8 cellular contexts compared by ENCODE assay signal in genomic region chr14:89955418-89956293, GRCh38. TPM values are rescaled to one million over a fixed set of nuclear protein-coding genes. Genes with fewer than 3 reads are reported as not detected.
A peak's percentile ranks its signal among the peaks of the same experiment; 100 is the strongest.
DNase-seq lines count a peak whose midpoint lies in the region; ATAC-seq and TF ChIP-seq lines count a peak whose summit lies in the region.

Gene TDP1, plus strand, starts transcription at chr14:89955927. Its CDS starts 7,188 bp downstream, at chr14:89963115.

- H4K91ac ChIP-seq in IMR-90 (ENCODE audit: insufficient read depth, low read depth, low read length) = peak within 1 kb of the TSS; percentile 53

- peak within 1 kb of the TSS; percentile 76 for H2BK5ac ChIP-seq in IMR-90 (ENCODE audit: low read depth, low read length, poor library complexity, severe bottlenecking)

- peaks cover 3% of the 10 kb centered on the region; the same call in 1 of the 2 replicates for H3K4me1 ChIP-seq in IMR-90 (ENCODE audit: control insufficient read depth, insufficient read depth, low read length)

- peak within 1 kb of the TSS; percentile 69 for H3K9ac ChIP-seq in IMR-90 (ENCODE audit: low read depth, low read length)

- no peaks in the 10 kb centered on the region for H3K27me3 ChIP-seq in IMR-90 (ENCODE audit: control insufficient read depth, insufficient read depth, low read length)

- ATAC-seq in GM21528 (IDR thresholded peaks at IDR 0.05; ENCODE audit: low FRiP score, unreplicated experiment) (peak; percentile 59), IMR-90 (ENCODE audit: low read depth) (peak; percentile 69)

- in situ Hi-C loops in IMR-90 (cut with MboI; ENCODE audit: low sequenced_read_pairs) = no loop called here

- intact Hi-C loops in IMR-90 (cut with micrococcal nuclease) = no loop called here

- H2AFZ ChIP-seq in IMR-90 (replicated peaks; ENCODE audit: low read length, poor library complexity) = peak within 1 kb of the TSS; percentile 95

- 0 out of 2 replicates have a peak within 1 kb of the TSS, but pooled peaks have one; percentile 4 for H2BK20ac ChIP-seq in IMR-90 (ENCODE audit: low read depth, low read length)

- H2BK15ac ChIP-seq in IMR-90 (ENCODE audit: low read depth, low read length) = peak within 1 kb of the TSS; percentile 64; the same call in 1 of the 3 replicates

- peak within 1 kb of the TSS; percentile 43 to 70; a peak in 3 of 4 replicates for H4K8ac ChIP-seq in IMR-90 (ENCODE audit: low read depth in 2 of 2, low read length in 2 of 2)

- dilution Hi-C loops in IMR-90 (cut with HindIII; ENCODE audit: low sequenced_read_pairs, unreplicated experiment) = no loop called here

- H3K4me3 ChIP-seq in IMR-90 (ENCODE audit: insufficient read depth, low read depth, low read length) = peak within 1 kb of the TSS; percentile 73
- H3K4me3 ChIP-seq in epithelial cell of esophagus (ENCODE audit: low read length) = peak within 1 kb of the TSS; percentile 89

- TF ChIP-seq RAD21 in IMR-90 (IDR thresholded peaks at IDR 0.05; ENCODE audit: low read length) = no peak

- H2AK5ac ChIP-seq in IMR-90 (ENCODE audit: low read depth, low read length) = peak within 1 kb of the TSS; percentile 41; the same call in 1 of the 2 replicates

- DNase-seq in DMS 273 treated with DMSO at 0.1 percent for 48 hours (lab: John Stamatoyannopoulos, UW) (peak; percentile 91), IMR-90 (peak; percentile 92), OCI-M1 (lab: John Stamatoyannopoulos, UW) (peak; percentile 94), activated T-cell treated with anti-CD3 and anti-CD28 coated beads for 4 hours (peak; percentile 94), epithelial cell of esophagus (ENCODE audit: low read depth) (peak; percentile 98), mucosa of gallbladder (ENCODE audit: low spot score) (peak; percentile 97)
- DNase-seq in stimulated activated CD8-positive, alpha-beta memory T cell treated with anti-CD3 and anti-CD28 coated beads, Interleukin-4, amount 100 ng/mL, for 4 hours (ENCODE audit: low read depth in 2 of 2, low spot score in 1 of 2) = peak; percentile 92 to 94

- H3K9me1 ChIP-seq in IMR-90 (ENCODE audit: insufficient read depth, low read length) = 0 out of 2 replicates have a peak, but pooled peaks cover 6% of the 10 kb centered on the region

- H3K79me1 ChIP-seq in IMR-90 (ENCODE audit: low read depth in 1 of 2, low read length in 2 of 2) = peaks cover 24 to 46% of the 10 kb centered on the region in 2 experiments

- H3K23ac ChIP-seq in IMR-90 (ENCODE audit: low read depth, low read length) = peak within 1 kb of the TSS; percentile 84

- H3K36me3 ChIP-seq in IMR-90 (ENCODE audit: control insufficient read depth, insufficient read depth, low read length) = peaks cover 3% of the 10 kb centered on the region; the same call in 1 of the 2 replicates

- no TSS peak for BruUV-seq in IMR-90 (replicated peaks; lab: Mats Ljungman, UMichigan)

- no peaks in the 10 kb centered on the region for H4K20me1 ChIP-seq in IMR-90 (ENCODE audit: insufficient read depth, low read length)

- H3K4ac ChIP-seq in IMR-90 (ENCODE audit: low read depth, low read length) = peak within 1 kb of the TSS; percentile 79

- H3K9me3 ChIP-seq in IMR-90 (ENCODE audit: control insufficient read depth, insufficient read depth, low read length) = no peaks in the 10 kb centered on the region

- H4K5ac ChIP-seq in IMR-90 (ENCODE audit: low read depth, low read length) = peak within 1 kb of the TSS; percentile 31; the same call in 1 of the 2 replicates

- peak within 1 kb of the TSS; percentile 16; the same call in 1 of the 2 replicates for H3K18ac ChIP-seq in IMR-90 (ENCODE audit: low read depth, low read length)

- peak within 1 kb of the TSS; percentile 96 for H2AK9ac ChIP-seq in IMR-90 (replicated peaks; ENCODE audit: low read depth, low read length, poor library complexity)

- TF ChIP-seq CTCF in IMR-90 (conservative IDR thresholded peaks at IDR 0.05; ENCODE audit: low read depth, low read length) (0 out of 2 replicates have a peak, but pooled peaks have one; percentile 1), epithelial cell of esophagus (IDR thresholded peaks at IDR 0.05; ENCODE audit: insufficient read depth, low read depth, low read length, missing control alignments) (no peak)

- peak within 1 kb of the TSS; percentile 77 for H3K27ac ChIP-seq in IMR-90 (ENCODE audit: insufficient read depth, low read length)

- H3K56ac ChIP-seq in IMR-90 (ENCODE audit: extremely low read depth, insufficient read depth, low read length) = peak within 1 kb of the TSS; percentile 95

- peak within 1 kb of the TSS; percentile 85 for H3K4me2 ChIP-seq in IMR-90 (ENCODE audit: low read depth, low read length)

- CTCF ChIA-PET in IMR-90 (lab: Yijun Ruan, JAX) = interaction anchor here (0.6 to 1.0 kb wide), 3 partner anchors 18 to 333 kb away, joined by 3 to 4 read pairs (median 3); no protein-coding TSS in a partner anchor

- 0% methylated on average over 28 of the region's 72 CpGs; no CpG with 5 or more reads in 1 of the 2 experiments for WGBS in IMR-90 (ENCODE audit: extremely low coverage in 2 of 2, insufficient read length in 1 of 2), 2 experiments

- peak within 1 kb of the TSS; percentile 65 for H2BK120ac ChIP-seq in IMR-90 (ENCODE audit: low read depth, low read length)

- TF ChIP-seq POLR2A in IMR-90 (IDR thresholded peaks at IDR 0.05; ENCODE audit: low read depth, low read length) = peak; percentile 86; the same call in 1 of the 2 replicates

- POLR2A ChIA-PET in IMR-90 (lab: Charles Lee; ENCODE audit: unreplicated experiment) = no interaction called here

- peak within 1 kb of the TSS; percentile 76 for H3K14ac ChIP-seq in IMR-90 (replicated peaks; ENCODE audit: low read depth, low read length)

TF ChIP-seq in IMR-90, 13 proteins besides CTCF, POLR2A, EP300 and RAD21:
- no peak for TF ChIP-seq CEBPB (IDR thresholded peaks at IDR 0.05; ENCODE audit: low read depth, low read length)
- 0 out of 2 replicates have a peak, but pooled peaks have one; percentile 43 for TF ChIP-seq MXI1 (IDR thresholded peaks at IDR 0.05; ENCODE audit: borderline replicate concordance, low read depth, low read length)
- TF ChIP-seq MAZ (IDR thresholded peaks at IDR 0.05; ENCODE audit: borderline replicate concordance, low read depth, low read length) = peak; percentile 90
- TF ChIP-seq USF2 (IDR thresholded peaks at IDR 0.05; ENCODE audit: low read depth, low read length) = no peak
- no peak for TF ChIP-seq NFE2L2 (IDR thresholded peaks at IDR 0.05; ENCODE audit: low read depth, low read length)

RNA-seq across cellular contexts. Expression of gene TDP1, which starts in this region (rescaled TPM):
- total RNA-seq in IMR-90 (2012; rRNA removed) (39.2 and 53.1 TPM in 2 replicates), mucosa of gallbladder (13.6 TPM)
- polyA plus RNA-seq in IMR-90 (2012; rRNA removed) = 21.6 and 23.3 TPM in 2 replicates
- 9.7 and 13.0 TPM in 2 replicates for polyA plus RNA-seq in IMR-90 (2012; cell fraction: cytosol; rRNA removed)
- polyA plus RNA-seq in IMR-90 (2012; cell fraction: nucleus; rRNA removed; ENCODE audit: low replicate concordance) = 7.1 and 28.5 TPM in 2 replicates

Comparison
In these comparisons a context has a peak if more than half of its experiments do, and no peak if none do; other contexts are left out.
1. Peak in every context shown above with its lines: DNase-seq, ATAC-seq, H3K4me3 ChIP-seq and H3K27ac ChIP-seq.